ENCODE assay signal across 8 cellular contexts in the genomic region with DNA sequence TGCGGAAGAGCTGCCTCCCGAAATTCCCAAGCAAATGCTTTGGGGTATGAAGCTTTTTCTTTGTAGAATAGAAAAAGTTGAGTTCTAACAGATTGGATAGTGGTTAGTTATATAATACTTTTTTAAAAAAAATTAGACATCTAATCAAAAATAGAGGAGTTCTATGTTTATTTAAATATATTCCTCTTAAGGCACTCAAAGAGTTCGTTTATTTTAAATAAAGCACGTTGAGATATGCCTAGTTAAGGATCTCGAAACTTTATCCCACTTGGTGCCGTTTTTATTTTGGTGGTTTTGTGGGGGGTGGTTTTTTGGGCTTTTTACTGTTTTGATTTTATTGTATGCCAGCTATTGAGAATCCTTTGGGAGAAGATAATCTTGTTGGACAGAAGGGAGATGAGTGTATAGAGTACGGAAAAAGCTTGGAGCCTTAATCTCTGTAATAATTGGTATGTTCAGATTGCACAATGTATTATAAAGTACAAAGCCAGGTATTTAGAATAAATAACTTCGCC. TPM values are rescaled to one million over a fixed set of nuclear protein-coding genes. Genes with fewer than 3 reads are reported as not detected.
A peak's percentile ranks its signal among the peaks of the same experiment; 100 is the strongest.
DNase-seq lines count a peak whose midpoint lies in the region; ATAC-seq, FAIRE-seq and TF ChIP-seq lines count a peak whose summit lies in the region.

No MANE protein-coding gene starts in this region.

- H4K20me1 ChIP-seq in DND-41 (ENCODE audit: insufficient read depth, low read length): no peaks in the 10 kb centered on the region
- H4K20me1 ChIP-seq in OCI-LY7 (ENCODE audit: insufficient read depth, low read length): no peaks in the 10 kb centered on the region; the same call in 1 of the 2 replicates
- H4K20me1 ChIP-seq in endothelial cell of umbilical vein (replicated peaks; ENCODE audit: control insufficient read depth, extremely low read depth, insufficient read depth, low read length): peaks cover 2% of the 10 kb centered on the region

- H3K4me1 ChIP-seq in DND-41 (ENCODE audit: insufficient read depth, low read length) (no peaks in the 10 kb centered on the region), OCI-LY7 (ENCODE audit: insufficient read depth, low read length, poor library complexity, severe bottlenecking) (peaks cover 59% of the 10 kb centered on the region), endothelial cell of umbilical vein (ENCODE audit: control insufficient read depth, extremely low read depth, insufficient read depth, low read length) (peaks cover 41% of the 10 kb centered on the region), psoas muscle (peaks cover 32% of the 10 kb centered on the region)

- no peaks in the 10 kb centered on the region for H3K9me1 ChIP-seq in endothelial cell of umbilical vein (replicated peaks; ENCODE audit: control insufficient read depth, extremely low read depth, insufficient read depth, low read length)

- intact Hi-C loops in OCI-LY7 (cut with micrococcal nuclease; ENCODE audit: unreplicated experiment) (loop anchor here (2.0 kb wide), 1 partner anchor 57 kb away; a partner anchor contains a TSS), endothelial cell of umbilical vein (cut with micrococcal nuclease) (loop anchor here (2.0 kb wide), 1 partner anchor 85 kb away; no protein-coding TSS in a partner anchor), psoas muscle (cut with DNase I) (no loop called here)

- no peaks in the 10 kb centered on the region for H3K9me2 ChIP-seq in OCI-LY7 (ENCODE audit: insufficient read depth, low read length)

- H3K9me3 ChIP-seq in DND-41 (ENCODE audit: insufficient read depth, low read length, severe bottlenecking) (no peaks in the 10 kb centered on the region), OCI-LY7 (ENCODE audit: low read length) (no peaks in the 10 kb centered on the region), endothelial cell of umbilical vein (replicated peaks; ENCODE audit: control insufficient read depth, insufficient read depth, low read length) (no peaks in the 10 kb centered on the region), psoas muscle (no peaks in the 10 kb centered on the region)

- H3K4me2 ChIP-seq in DND-41 (ENCODE audit: insufficient read depth, low read length): peak overlapping the region; percentile 50
- peak overlapping the region; percentile 83 for H3K4me2 ChIP-seq in OCI-LY7 (ENCODE audit: low read length)
- peak overlapping the region; percentile 91 for H3K4me2 ChIP-seq in endothelial cell of umbilical vein (ENCODE audit: insufficient read depth, low read length)

- no peak overlapping the region for H3K4me3 ChIP-seq in DND-41 (ENCODE audit: low read depth in 1 of 2, low read length in 2 of 2)
- peak overlapping the region; percentile 69 for H3K4me3 ChIP-seq in OCI-LY7 (ENCODE audit: low read depth, low read length, poor library complexity, severe bottlenecking)
- H3K4me3 ChIP-seq in endothelial cell of umbilical vein (replicated peaks in 1 of 3; ENCODE audit: insufficient read depth in 1 of 3, low read depth in 1 of 3, low read length in 3 of 3): peak overlapping the region; percentile 23 to 81 (median 46)
- H3K4me3 ChIP-seq in psoas muscle: peak overlapping the region; percentile 68

- BruUV-seq in OCI-LY7 (replicated peaks; lab: Mats Ljungman, UMichigan) (no TSS peak), endothelial cell of umbilical vein (replicated peaks; lab: Mats Ljungman, UMichigan) (TSS peak; percentile 16)

- no peak for FAIRE-seq in endothelial cell of umbilical vein (lab: Jason Lieb, UNC)

- H2AFZ ChIP-seq in DND-41 (ENCODE audit: low read depth, low read length) (no peak overlapping the region), OCI-LY7 (ENCODE audit: low read length) (peak overlapping the region; percentile 48; the same call in 1 of the 2 replicates), endothelial cell of umbilical vein (ENCODE audit: low read depth, low read length) (no peak overlapping the region)

- WGBS in psoas muscle, 3 donors: 34 to 42% (median 35%) methylated on average over 8 of the region's 8 CpGs

- H3K79me2 ChIP-seq in DND-41 (ENCODE audit: insufficient read depth, low read length) (no peaks in the 10 kb centered on the region), OCI-LY7 (ENCODE audit: insufficient read depth, low read depth, low read length) (peaks cover 30% of the 10 kb centered on the region; the same call in 1 of the 2 replicates), endothelial cell of umbilical vein (ENCODE audit: control insufficient read depth, insufficient read depth, low read length) (peaks cover 36% of the 10 kb centered on the region)

- POLR2A ChIA-PET in OCI-LY7 (lab: Charles Lee): interaction anchor here (0.6 to 3.5 kb wide), 6 partner anchors 12 to 280 kb away, joined by 3 to 55 read pairs (median 4); a partner anchor contains a TSS
- POLR2A ChIA-PET in endothelial cell of umbilical vein (lab: Charles Lee): interaction anchor here (0.6 to 2.7 kb wide), 2 partner anchors 11 to 205 kb away, joined by 4 to 17 read pairs; a partner anchor contains a TSS

- TF ChIP-seq POLR2A in endothelial cell of umbilical vein (IDR thresholded peaks at IDR 0.05; ENCODE audit: low read depth, low read length): no peak

- ATAC-seq in DND-41 (ENCODE audit: insufficient read depth, low read depth) (no peak), psoas muscle (no peak), HG03139 (IDR thresholded peaks at IDR 0.05; ENCODE audit: unreplicated experiment) (no peak), GM19023 (IDR thresholded peaks at IDR 0.05; ENCODE audit: unreplicated experiment) (no peak), GM21381 (IDR thresholded peaks at IDR 0.05; ENCODE audit: unreplicated experiment) (no peak)

- DNase-seq in DND-41 (no peak), OCI-LY7 (ENCODE audit: low spot score) (no peak), endothelial cell of umbilical vein (ENCODE audit: low read depth, low spot score) (no peak), psoas muscle (no peak), epidermal melanocyte (ENCODE audit: insufficient read length, low spot score) (no peak)

- CTCF ChIA-PET in OCI-LY7 (lab: Charles Lee; ENCODE audit: unreplicated experiment): no interaction called here
- CTCF ChIA-PET in endothelial cell of umbilical vein (lab: Charles Lee): interaction anchor here (1.3 to 1.7 kb wide), 2 partner anchors 11 to 375 kb away, joined by 3 to 8 read pairs; a partner anchor contains a TSS

- dilution Hi-C loops in endothelial cell of umbilical vein (cut with MboI; ENCODE audit: extremely low pct_ligation_motif_present, low sequenced_read_pairs): no loop called here

- no peak overlapping the region for H3K9ac ChIP-seq in DND-41 (ENCODE audit: low read depth, low read length)
- peak overlapping the region; percentile 57 for H3K9ac ChIP-seq in endothelial cell of umbilical vein (replicated peaks; ENCODE audit: extremely low read depth, insufficient read depth, low read length)

- no peaks in the 10 kb centered on the region for H3K27me3 ChIP-seq in DND-41 (ENCODE audit: insufficient read depth, low read length, poor library complexity)
- H3K27me3 ChIP-seq in endothelial cell of umbilical vein (ENCODE audit: control insufficient read depth in 2 of 2, insufficient read depth in 2 of 2, low read length in 2 of 2): no peaks in the 10 kb centered on the region
- no peaks in the 10 kb centered on the region for H3K27me3 ChIP-seq in psoas muscle (ENCODE audit: insufficient read depth in 3 of 3, low read length in 2 of 3)

- no peak for TF ChIP-seq CTCF in DND-41 (IDR thresholded peaks at IDR 0.05; ENCODE audit: borderline replicate concordance, extremely low read depth, low read length, poor library complexity, severe bottlenecking)
- no peak for TF ChIP-seq CTCF in OCI-LY7 (conservative IDR thresholded peaks at IDR 0.05; ENCODE audit: low read length)
- no peak for TF ChIP-seq CTCF in endothelial cell of umbilical vein (IDR thresholded peaks at IDR 0.05; ENCODE audit: extremely low read depth in 1 of 2, insufficient read depth in 1 of 2, low read depth in 1 of 2, low read length in 2 of 2)
- no peak for TF ChIP-seq CTCF in psoas muscle (IDR thresholded peaks at IDR 0.05)

- H3K27ac ChIP-seq in DND-41 (ENCODE audit: low read length) (no peak overlapping the region), OCI-LY7 (ENCODE audit: low read depth, low read length, poor library complexity, severe bottlenecking) (peak overlapping the region; percentile 26), endothelial cell of umbilical vein (ENCODE audit: insufficient read depth, low read depth, low read length) (peak overlapping the region; percentile 52), psoas muscle (peak overlapping the region; percentile 92)

- peaks cover 21% of the 10 kb centered on the region for H3K36me3 ChIP-seq in DND-41 (ENCODE audit: insufficient read depth, low read length)
- peaks cover 37% of the 10 kb centered on the region for H3K36me3 ChIP-seq in OCI-LY7 (ENCODE audit: insufficient read depth, low read length)
- peaks cover 0 to 14% of the 10 kb centered on the region in 2 experiments for H3K36me3 ChIP-seq in endothelial cell of umbilical vein (ENCODE audit: control insufficient read depth in 2 of 2, extremely low read depth in 1 of 2, insufficient read depth in 2 of 2, low read length in 2 of 2)
- peaks cover 0 to 12% of the 10 kb centered on the region in 2 donors for H3K36me3 ChIP-seq in psoas muscle (ENCODE audit: insufficient read depth in 1 of 2, low read depth in 1 of 2)

RNA-seq across cellular contexts. Expression of a gene that starts 10.7 kb away (rescaled TPM):
- 10.5 and 11.7 TPM in 2 replicates for total RNA-seq in OCI-LY7 (2014; rRNA removed; shearing (Covaris generic))
- total RNA-seq in OCI-LY7 (2022): 9.5 and 12.1 TPM in 2 replicates
- total RNA-seq in endothelial cell of umbilical vein: 12.7 and 21.8 TPM in 2 replicates
- 7.7 and 14.3 TPM in 2 replicates for polyA plus RNA-seq in endothelial cell of umbilical vein
- polyA plus RNA-seq in endothelial cell of umbilical vein (2011; cell fraction: cytosol; rRNA removed): 13.7 and 15.0 TPM in 2 replicates
- polyA plus RNA-seq in endothelial cell of umbilical vein (2011; cell fraction: nucleus; rRNA removed): 8.4 and 13.5 TPM in 2 replicates
- 34.1 and 59.0 TPM in 2 replicates for polyA plus RNA-seq in endothelial cell of umbilical vein (2012)
- polyA minus RNA-seq in endothelial cell of umbilical vein: 3.6 TPM in 2 replicates
- 2.4 TPM for polyA minus RNA-seq in endothelial cell of umbilical vein (2011; cell fraction: cytosol; rRNA and poly(A)+ RNA removed)
- polyA minus RNA-seq in endothelial cell of umbilical vein (2011; cell fraction: nucleus; rRNA and poly(A)+ RNA removed): 4.7 and 5.5 TPM in 2 replicates
- total RNA-seq in psoas muscle: 1 to 10 TPM; 3.6 to 5.2 (median 4.8) TPM
- polyA plus RNA-seq in psoas muscle: 1 to 10 TPM; 1.6 to 7.0 (median 4.4) TPM

RNA-seq across cellular contexts. Expression of a gene that starts 56.2 kb away (rescaled TPM):
- 59.5 and 71.7 TPM in 2 replicates for total RNA-seq in OCI-LY7 (2014; rRNA removed; shearing (Covaris generic))
- total RNA-seq in OCI-LY7 (2022): 88.1 and 93.7 TPM in 2 replicates
- total RNA-seq in endothelial cell of umbilical vein: 179 and 180 TPM in 2 replicates
- 47.5 and 58.3 TPM in 2 replicates for polyA plus RNA-seq in endothelial cell of umbilical vein
- 54.8 and 55.8 TPM in 2 replicates for polyA plus RNA-seq in endothelial cell of umbilical vein (2011; cell fraction: cytosol; rRNA removed)
- polyA plus RNA-seq in endothelial cell of umbilical vein (2011; cell fraction: nucleus; rRNA removed): 85.6 and 122 TPM in 2 replicates
- 80.0 and 108 TPM in 2 replicates for polyA plus RNA-seq in endothelial cell of umbilical vein (2012)
- 163 and 192 TPM in 2 replicates for polyA minus RNA-seq in endothelial cell of umbilical vein
- 137 TPM for polyA minus RNA-seq in endothelial cell of umbilical vein (2011; cell fraction: cytosol; rRNA and poly(A)+ RNA removed)
- polyA minus RNA-seq in endothelial cell of umbilical vein (2011; cell fraction: nucleus; rRNA and poly(A)+ RNA removed): 189 and 207 TPM in 2 replicates
- 10 to 100 TPM; 16.5 to 32.4 (median 24.5) TPM for total RNA-seq in psoas muscle
- polyA plus RNA-seq in psoas muscle: 10 to 100 TPM in 1 of 3 donors, 1 to 10 TPM in 2; 4.3 to 20.7 (median 8.9) TPM

Comparison
In these comparisons a context has a peak if more than half of its experiments do, and no peak if none do; other contexts are left out.
1. H3K4me3 ChIP-seq: peak in OCI-LY7 (single experiment), endothelial cell of umbilical vein (3 of 3) and psoas muscle (single experiment); none in DND-41 (0 of 2).
2. intact Hi-C loops: an anchor here in OCI-LY7 (2.0 kb wide) and endothelial cell of umbilical vein (2.0 kb wide); none called in psoas muscle.
3. Peak in every context shown above with its lines, with median percentiles within 50 percentile points of each other: H3K4me2 ChIP-seq.